In the genomic region with DNA sequence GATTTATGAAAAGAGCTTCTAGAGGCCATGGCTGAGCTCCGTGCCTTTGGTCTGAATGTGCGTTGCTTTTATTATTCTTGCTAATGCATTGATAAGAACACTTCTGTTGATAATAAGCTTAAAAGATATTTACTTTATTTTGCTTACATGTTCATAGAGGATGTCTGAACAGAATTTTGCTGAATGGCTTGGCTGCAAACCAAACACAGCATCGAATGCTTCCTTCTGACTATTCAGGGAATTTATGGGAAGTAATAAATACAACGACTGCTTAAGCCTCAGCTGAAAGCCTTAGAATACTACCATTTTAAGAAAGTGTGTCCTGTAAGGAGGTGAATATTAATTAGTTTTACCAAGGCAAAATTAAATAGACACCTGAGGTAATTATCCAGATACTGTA, we compare ENCODE assay signal across 13 cellular contexts.
DNase-seq lines count a peak whose midpoint lies in the region; ATAC-seq and TF ChIP-seq lines count a peak whose summit lies in the region.
"Had no signal": no experiment of that assay in that cellular context is flagged by ENCODE, and none has a peak within 500 bp of the region (broad histone marks: within the 10 kb centered on the region; RNA-seq: fewer than 3 reads in every experiment).

No MANE protein-coding gene starts in this region.

- ATAC-seq in GM19455 (IDR thresholded peaks at IDR 0.05; ENCODE audit: unreplicated experiment): no peak
- ATAC-seq in HG02973 (IDR thresholded peaks at IDR 0.05; ENCODE audit: unreplicated experiment): no peak
- ATAC-seq: GM12878 had no signal

- no peak for TF ChIP-seq CTCF in BE2C (IDR thresholded peaks at IDR 0.05; ENCODE audit: low read depth, low read length)

- no peaks in the 10 kb centered on the region for H3K27me3 ChIP-seq in BE2C

- no peaks in the 10 kb centered on the region for H3K36me3 ChIP-seq in BE2C

- H3K4me1 ChIP-seq in BE2C: no peaks in the 10 kb centered on the region

- DNase-seq in DMS79 (lab: John Stamatoyannopoulos, UW) (peak; percentile 73), NCI-H1105 (lab: John Stamatoyannopoulos, UW) (peak; percentile 6), NCI-H82 (lab: John Stamatoyannopoulos, UW) (peak; percentile 49), left kidney (ENCODE audit: low read depth, low spot score) (peak; percentile 20), BE2C (no peak)
- DNase-seq: CD4-positive, alpha-beta memory T cell; DMS53; GOT3; H9; IMR-90 had no signal

- H3K9me3 ChIP-seq in BE2C: no peaks in the 10 kb centered on the region

- no peak overlapping the region for H3K4me3 ChIP-seq in BE2C (ENCODE audit: low read depth, low read length)
- H3K4me3 ChIP-seq: GM12878 had no signal
